Comparison of ENCODE assay signal across 16 cellular contexts in the genomic region with DNA sequence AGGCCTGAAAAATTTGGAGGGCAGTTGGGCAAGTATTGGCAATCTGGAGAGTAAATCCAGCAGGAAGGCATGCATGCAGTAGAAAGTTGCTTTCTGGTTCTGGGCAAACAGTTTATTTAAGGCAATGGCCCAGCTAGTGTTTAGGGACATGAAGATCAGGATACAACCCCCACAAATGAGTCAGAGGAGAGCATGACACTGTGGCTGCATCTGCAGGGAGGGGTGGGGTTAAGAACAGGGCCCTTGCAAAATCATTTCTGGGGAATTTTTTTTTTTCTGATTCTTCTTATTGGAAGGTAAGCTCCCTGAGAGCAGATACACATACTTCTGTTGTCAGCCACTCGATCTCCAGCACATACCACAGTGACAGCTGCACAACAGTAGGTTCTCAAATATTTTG.
DNase-seq lines count a peak whose midpoint lies in the region; ATAC-seq and TF ChIP-seq lines count a peak whose summit lies in the region.
"Had no signal": no experiment of that assay in that cellular context is flagged by ENCODE, and none has a peak within 500 bp of the region (broad histone marks: within the 10 kb centered on the region; RNA-seq: fewer than 3 reads in every experiment).

No MANE protein-coding gene starts in this region.

- WGBS in esophagus muscularis mucosa: 45% methylated on average over 1 of the region's 1 CpG

- no peak for ATAC-seq in HG03108 (IDR thresholded peaks at IDR 0.05; ENCODE audit: unreplicated experiment)
- ATAC-seq: mucosa of descending colon had no signal

- H3K27me3 ChIP-seq in esophagus muscularis mucosa: no peaks in the 10 kb centered on the region
- H3K27me3 ChIP-seq: SJSA1, thyroid gland had no signal

- H3K27ac ChIP-seq in esophagus muscularis mucosa (replicated peaks in 1 of 4): no peak overlapping the region
- H3K27ac ChIP-seq: SJSA1, thyroid gland had no signal

- TF ChIP-seq EP300 in esophagus muscularis mucosa (IDR thresholded peaks at IDR 0.05): no peak

- peaks cover 0 to 4% (median 0%) of the 10 kb centered on the region in 4 donors for H3K4me1 ChIP-seq in esophagus muscularis mucosa
- H3K4me1 ChIP-seq: SJSA1, thyroid gland had no signal

- H3K9me3 ChIP-seq in esophagus muscularis mucosa: no peaks in the 10 kb centered on the region
- H3K9me3 ChIP-seq: mucosa of descending colon, SJSA1, thyroid gland had no signal

- no peak overlapping the region for H3K4me3 ChIP-seq in esophagus muscularis mucosa
- no peak overlapping the region for H3K4me3 ChIP-seq in skeletal muscle cell (ENCODE audit: low read depth, low read length)
- H3K4me3 ChIP-seq: mucosa of descending colon, SJSA1, thyroid gland had no signal

- TF ChIP-seq CTCF in esophagus muscularis mucosa (IDR thresholded peaks at IDR 0.05): no peak

- DNase-seq in GM03348 (ENCODE audit: low spot score) (peak; percentile 76), NCI-H69 (lab: John Stamatoyannopoulos, UW) (peak; percentile 39), esophagus muscularis mucosa (ENCODE audit: extremely low spot score) (peak; percentile 72), skeletal muscle cell (ENCODE audit: low read depth) (peak; percentile 63), RKO (ENCODE audit: low spot score) (no peak), NCI-H1694 (lab: John Stamatoyannopoulos, UW) (no peak), epidermal melanocyte (ENCODE audit: insufficient read length, low spot score) (no peak)
- DNase-seq: activated CD4-positive, alpha-beta T cell treated with anti-CD3 and anti-CD28 coated beads for 4 hours; cortex of kidney; DMS 273 treated with DMSO at 0.1 percent for 48 hours; mucosa of descending colon; NCI-H345; retina; thyroid gland had no signal

- TF ChIP-seq POLR2A in esophagus muscularis mucosa (IDR thresholded peaks at IDR 0.05; ENCODE audit: low read depth): no peak

- intact Hi-C loops in esophagus muscularis mucosa (cut with DNase I): no loop called here

- H3K36me3 ChIP-seq in esophagus muscularis mucosa: no peaks in the 10 kb centered on the region
- H3K36me3 ChIP-seq: SJSA1, thyroid gland had no signal

Comparison
In these comparisons a context has a peak if more than half of its experiments do, and no peak if none do; other contexts are left out.
1. DNase-seq: peak in GM03348 (single experiment), NCI-H69 (single experiment), esophagus muscularis mucosa (single experiment) and skeletal muscle cell (single experiment); none in RKO (single experiment), NCI-H1694 (single experiment) and epidermal melanocyte (single experiment).